ENCODE assay signal across 2 cellular contexts in genomic region chr7:78970440-78970916, GRCh38.
TF ChIP-seq lines count a peak whose summit lies in the region.

No MANE protein-coding gene starts in this region.

TF ChIP-seq in GM23338, 12 proteins besides CTCF, POLR2A, EP300 and RAD21:
- no peak for TF ChIP-seq ETS1 (IDR thresholded peaks at IDR 0.05)
- no peak for TF ChIP-seq EZH2phosphoT487 (IDR thresholded peaks at IDR 0.05; ENCODE audit: unreplicated experiment)
- TF ChIP-seq CREB1 (CRISPR knock-in tag; IDR thresholded peaks at IDR 0.05; ENCODE audit: low read depth): no peak
- no peak for TF ChIP-seq ZNF114 (CRISPR knock-in tag; IDR thresholded peaks at IDR 0.05)
- no peak for TF ChIP-seq ZNF331 (CRISPR knock-in tag; IDR thresholded peaks at IDR 0.05; ENCODE audit: low read depth)
- no peak for TF ChIP-seq JUNB (IDR thresholded peaks at IDR 0.05; ENCODE audit: unreplicated experiment)
- TF ChIP-seq NANOG (IDR thresholded peaks at IDR 0.05; ENCODE audit: borderline replicate concordance): no peak
- TF ChIP-seq REST (IDR thresholded peaks at IDR 0.05; ENCODE audit: unreplicated experiment): no peak
- TF ChIP-seq ZNF462 (CRISPR knock-in tag; IDR thresholded peaks at IDR 0.05): no peak
- TF ChIP-seq EZH2 (IDR thresholded peaks at IDR 0.05; ENCODE audit: low read depth, unreplicated experiment): no peak
- TF ChIP-seq STAT1 (IDR thresholded peaks at IDR 0.05; ENCODE audit: unreplicated experiment): no peak
- no peak for TF ChIP-seq POLR2AphosphoS5 (IDR thresholded peaks at IDR 0.05; ENCODE audit: low read depth)

TF ChIP-seq in SK-N-SH, 30 proteins besides CTCF, POLR2A, EP300 and RAD21:
- TF ChIP-seq USF1 (IDR thresholded peaks at IDR 0.05; ENCODE audit: borderline replicate concordance, low read depth) (no peak), JUND (IDR thresholded peaks at IDR 0.05) (peak; percentile 22; the same call in 1 of the 2 replicates), POLR2AphosphoS5 (IDR thresholded peaks at IDR 0.05; ENCODE audit: low read depth, low read length) (no peak), TEAD4 (IDR thresholded peaks at IDR 0.05; ENCODE audit: borderline replicate concordance, insufficient read depth) (no peak), FOXM1 (IDR thresholded peaks at IDR 0.05; ENCODE audit: low read depth) (no peak), MEF2A (IDR thresholded peaks at IDR 0.05; ENCODE audit: borderline replicate concordance, low read depth) (0 out of 2 replicates have a peak, but pooled peaks have one; percentile 22), TCF12 (IDR thresholded peaks at IDR 0.05) (peak; percentile 53), PBX3 (IDR thresholded peaks at IDR 0.05) (peak; percentile 42)
TF ChIP-seq in SK-N-SH: peak in this region for 4.
